In the genomic region with DNA sequence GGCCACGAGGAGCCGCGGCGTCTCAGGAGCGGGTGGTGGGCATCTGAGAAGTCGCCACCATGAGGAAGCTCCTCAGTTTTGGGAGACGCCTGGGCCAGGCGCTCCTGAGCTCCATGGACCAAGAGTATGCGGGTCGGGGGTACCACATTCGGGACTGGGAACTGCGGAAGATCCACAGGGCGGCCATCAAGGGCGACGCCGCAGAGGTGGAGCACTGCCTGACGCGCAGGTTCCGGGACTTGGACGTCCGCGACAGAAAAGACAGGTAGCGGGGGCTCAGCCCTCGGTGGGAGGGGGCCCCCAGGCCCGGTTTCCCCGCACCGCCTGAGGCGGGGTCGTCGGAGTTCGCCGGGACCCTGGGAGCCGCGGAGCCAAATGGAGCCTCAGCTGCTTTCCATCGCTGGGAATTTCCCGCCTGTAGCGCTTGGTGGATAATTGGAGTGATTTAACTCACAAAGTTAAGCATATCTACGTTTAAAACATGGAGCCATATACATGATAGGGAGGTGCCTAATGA, we compare ENCODE assay signal across 9 cellular contexts. TPM values are rescaled to one million over a fixed set of nuclear protein-coding genes. Genes with fewer than 3 reads are reported as not detected.
DNase-seq lines count a peak whose midpoint lies in the region; ATAC-seq and TF ChIP-seq lines count a peak whose summit lies in the region.
"Had no signal": no experiment of that assay in that cellular context is flagged by ENCODE, and none has a peak within 500 bp of the region (broad histone marks: within the 10 kb centered on the region; RNA-seq: fewer than 3 reads in every experiment).

No MANE protein-coding gene starts in this region.

- no peaks in the 10 kb centered on the region; the same call in 1 of the 2 replicates for H3K27me3 ChIP-seq in GM06990 (replicated peaks; ENCODE audit: control insufficient read depth, insufficient read depth, low read length)

- DNase-seq in GM06990 (ENCODE audit: extremely low read depth, insufficient read length): peak; percentile 7
- peak; percentile 27 for DNase-seq in NCI-H2171 (lab: John Stamatoyannopoulos, UW)
- DNase-seq in cerebellar cortex (ENCODE audit: low spot score): peak; percentile 52
- DNase-seq in myocyte (ENCODE audit: low read depth): peak; percentile 23
- no peak for DNase-seq in foreskin melanocyte
- no peak for DNase-seq in ACHN

- no peak for TF ChIP-seq CTCF in GM06990 (IDR thresholded peaks at IDR 0.05; ENCODE audit: insufficient read depth, low read length, poor library complexity, severe bottlenecking)

- H3K36me3 ChIP-seq in GM06990 (ENCODE audit: control insufficient read depth, insufficient read depth, low read length): no peaks in the 10 kb centered on the region
- H3K36me3 ChIP-seq: neutrophil had no signal

- H3K4me3 ChIP-seq in GM06990 (replicated peaks; ENCODE audit: low read depth, low read length): no peak overlapping the region; the same call in 1 of the 2 replicates

- no peak for ATAC-seq in GM19035 (IDR thresholded peaks at IDR 0.05; ENCODE audit: unreplicated experiment)
- no peak for ATAC-seq in HG02885 (IDR thresholded peaks at IDR 0.05; ENCODE audit: poor library complexity, unreplicated experiment)

- in situ Hi-C loops in ACHN (cut with HindIII; ENCODE audit: low pct_ligation_motif_present, low pct_unique_long_range_greater_than_20kb, low sequenced_read_pairs): no loop called here

RNA-seq across cellular contexts. Expression of gene ANKRD18B, which starts 0.4 kb away (rescaled TPM):
- 11.7 and 15.1 TPM in 2 replicates for total RNA-seq in myocyte
- 2.7 TPM for polyA plus RNA-seq in myocyte (2012)

RNA-seq across cellular contexts. Expression of gene NOL6, which starts 50.8 kb away (rescaled TPM):
- 32.3 and 33.5 TPM in 2 replicates for total RNA-seq in myocyte
- 29.2 TPM for polyA plus RNA-seq in myocyte (2012)

Comparison
In these comparisons a context has a peak if more than half of its experiments do, and no peak if none do; other contexts are left out.
1. DNase-seq: peak in GM06990 (single experiment), NCI-H2171 (single experiment), cerebellar cortex (single experiment) and myocyte (single experiment); none in foreskin melanocyte (single experiment) and ACHN (single experiment).